In the genomic region with DNA sequence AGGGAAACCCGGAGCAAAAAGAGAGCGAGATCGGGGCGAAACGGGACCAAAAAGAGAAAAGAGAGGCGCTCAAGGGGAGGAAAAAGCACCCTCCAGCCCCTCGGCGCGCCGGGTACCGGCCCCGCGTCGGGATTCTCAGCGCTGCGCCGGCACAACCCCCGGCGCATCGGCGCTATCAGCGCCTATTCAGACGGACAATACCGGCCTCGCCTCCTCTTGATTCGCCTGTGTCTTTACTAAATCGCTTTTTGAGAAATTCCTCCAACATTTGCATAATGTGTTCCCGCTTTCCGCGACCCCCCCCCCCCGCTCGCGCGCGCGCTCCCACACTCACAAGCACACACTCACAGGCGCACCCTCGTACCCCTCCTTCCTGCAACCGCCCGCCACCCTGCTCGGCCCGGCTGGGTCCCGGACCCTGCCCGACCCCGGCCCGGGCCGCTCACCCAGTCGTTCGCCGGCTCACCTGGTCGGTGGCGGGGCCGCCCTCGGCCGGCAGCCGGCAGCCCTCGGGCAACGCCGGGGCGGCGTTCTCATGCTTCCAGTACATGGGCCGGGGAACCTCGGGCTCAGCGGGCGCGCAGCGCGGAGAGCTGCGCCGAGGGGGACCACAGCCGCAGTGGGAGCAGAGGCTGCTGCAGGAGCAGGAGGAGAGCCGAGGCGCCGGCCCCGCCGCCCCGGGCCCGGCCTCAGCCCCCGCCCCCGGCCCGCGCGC, we compare ENCODE assay signal across 8 cellular contexts. TPM values are rescaled to one million over a fixed set of nuclear protein-coding genes. Genes with fewer than 3 reads are reported as not detected.
DNase-seq lines count a peak whose midpoint lies in the region; ATAC-seq lines count a peak whose summit lies in the region.

No MANE protein-coding gene starts in this region.

- H3K27ac ChIP-seq in right cardiac atrium (ENCODE audit: low read length), result no peak overlapping the region
- peak overlapping the region in 2 of 21 experiments; percentile 19 to 50 for H3K27ac ChIP-seq in skin epidermis

- H3K9me3 ChIP-seq in T-helper 17 cell (ENCODE audit: control insufficient read depth, low read length, poor library complexity, severe bottlenecking) (no peaks in the 10 kb centered on the region), right cardiac atrium (ENCODE audit: control insufficient read depth, low read length) (no peaks in the 10 kb centered on the region)

- no peak overlapping the region for H3K27ac Mint-ChIP-seq in T-helper 17 cell

- peak overlapping the region; percentile 36 for H3K4me3 Mint-ChIP-seq in T-helper 17 cell

- no peaks in the 10 kb centered on the region for H3K27me3 ChIP-seq in right cardiac atrium (ENCODE audit: control insufficient read depth, insufficient read depth)

- intact Hi-C loops in right cardiac atrium (cut with DNase I), result no loop called here

- no peak for ATAC-seq in T-helper 17 cell
- ATAC-seq in right cardiac atrium, result no peak
- ATAC-seq in HG02981 (IDR thresholded peaks at IDR 0.05; ENCODE audit: unreplicated experiment), result no peak
- no peak for ATAC-seq in GM21529 (IDR thresholded peaks at IDR 0.05; ENCODE audit: unreplicated experiment)

- WGBS in right cardiac atrium, result 2% methylated on average over 83 of the region's 83 CpGs

- DNase-seq in DMS79 (lab: John Stamatoyannopoulos, UW), result peak; percentile 27
- DNase-seq in DMS79 treated with DMSO at 0.1 percent for 48 hours (lab: John Stamatoyannopoulos, UW), result no peak
- DNase-seq in T-helper 17 cell, result no peak
- peak in 1 of 3 donors; percentile 55 for DNase-seq in right cardiac atrium
- DNase-seq in RPMI8226, result no peak

- H3K4me3 ChIP-seq in right cardiac atrium (ENCODE audit: low read length), result peak overlapping the region; percentile 36
- peak overlapping the region; percentile 23 to 40 (median 31) for H3K4me3 ChIP-seq in skin epidermis

- H3K4me1 ChIP-seq in right cardiac atrium (ENCODE audit: control insufficient read depth, insufficient read depth, low read length), result no peaks in the 10 kb centered on the region

- peaks cover 3% of the 10 kb centered on the region for H3K36me3 Mint-ChIP-seq in T-helper 17 cell (ENCODE audit: low read depth)

- H3K4me1 Mint-ChIP-seq in T-helper 17 cell, result peaks cover 8% of the 10 kb centered on the region

- H3K27me3 Mint-ChIP-seq in T-helper 17 cell, result peaks cover 38% of the 10 kb centered on the region

RNA-seq across cellular contexts. Expression of a gene that starts 0.4 kb away (rescaled TPM):
- total RNA-seq in T-helper 17 cell (not detected), right cardiac atrium (1 to 10 TPM; 1.2 to 6.4 (median 1.8) TPM)
- polyA plus RNA-seq in right cardiac atrium, result 2.9 TPM

RNA-seq across cellular contexts. Expression of a gene that starts 36.3 kb away (rescaled TPM):
- total RNA-seq in T-helper 17 cell (10 to 100 TPM; 19.1 to 25.9 TPM), right cardiac atrium (10 to 100 TPM; 30.4 to 36.2 (median 33.2) TPM)
- 13.8 TPM for polyA plus RNA-seq in right cardiac atrium

RNA-seq across cellular contexts. Expression of a gene that starts 36.3 kb away (rescaled TPM):
- 10 to 100 TPM; 24.8 to 25.4 TPM for total RNA-seq in T-helper 17 cell
- 10 to 100 TPM; 24.9 to 33.8 (median 28.7) TPM for total RNA-seq in right cardiac atrium
- 23.1 TPM for polyA plus RNA-seq in right cardiac atrium
